24 cellular contexts compared by ENCODE assay signal in genomic region chr10:132899751-132900065, GRCh38. TPM values are rescaled to one million over a fixed set of nuclear protein-coding genes. Genes with fewer than 3 reads are reported as not detected.
DNase-seq lines count a peak whose midpoint lies in the region; ATAC-seq and TF ChIP-seq lines count a peak whose summit lies in the region.
"Had no signal": no experiment of that assay in that cellular context is flagged by ENCODE, and none has a peak within 500 bp of the region (broad histone marks: within the 10 kb centered on the region; RNA-seq: fewer than 3 reads in every experiment).

No MANE protein-coding gene starts in this region.

- H3K27ac ChIP-seq in WERI-Rb-1 (no peak overlapping the region), lower lobe of right lung (no peak overlapping the region), tibial artery (no peak overlapping the region)
- H3K27ac ChIP-seq: BLaER1, GM23248 had no signal

- no peak overlapping the region for H3K27ac Mint-ChIP-seq in activated naive CD8-positive, alpha-beta T cell treated with anti-CD3 and anti-CD28 coated beads, Interleukin-2, amount 10 ng/mL, durations not matched to agents 7 days and 5 days
- no peak overlapping the region for H3K27ac Mint-ChIP-seq in activated naive CD8-positive, alpha-beta T cell treated with anti-CD3 and anti-CD28 coated beads, Interleukin-2, amount 50 U/mL, for 24 hours
- no peak overlapping the region for H3K27ac Mint-ChIP-seq in activated T-helper 17 cell treated with anti-CD3 and anti-CD28 coated beads, Interleukin-2, amount 50 U/mL, for 72 hours
- H3K27ac Mint-ChIP-seq: CD4-positive, alpha-beta T cell; H9 had no signal

- no peak overlapping the region for H3K4me3 ChIP-seq in WERI-Rb-1 (ENCODE audit: low read depth, low read length)
- H3K4me3 ChIP-seq in lower lobe of right lung, result no peak overlapping the region
- H3K4me3 ChIP-seq in tibial artery, result no peak overlapping the region
- H3K4me3 ChIP-seq: BLaER1, GM23248 had no signal

- H3K36me3 ChIP-seq in WERI-Rb-1 (no peaks in the 10 kb centered on the region), lower lobe of right lung (no peaks in the 10 kb centered on the region), tibial artery (no peaks in the 10 kb centered on the region)
- H3K36me3 ChIP-seq: BLaER1 had no signal

- H3K36me3 Mint-ChIP-seq in activated naive CD8-positive, alpha-beta T cell treated with anti-CD3 and anti-CD28 coated beads, Interleukin-2, amount 10 ng/mL, durations not matched to agents 7 days and 5 days, result no peaks in the 10 kb centered on the region
- H3K36me3 Mint-ChIP-seq in activated naive CD8-positive, alpha-beta T cell treated with anti-CD3 and anti-CD28 coated beads, Interleukin-2, amount 50 U/mL, for 24 hours (ENCODE audit: low read depth), result no peaks in the 10 kb centered on the region
- H3K36me3 Mint-ChIP-seq in activated T-helper 17 cell treated with anti-CD3 and anti-CD28 coated beads, Interleukin-2, amount 50 U/mL, for 72 hours (ENCODE audit: low read depth), result no peaks in the 10 kb centered on the region

- POLR2A ChIA-PET in activated naive CD8-positive, alpha-beta T cell treated with anti-CD3 and anti-CD28 coated beads, Interleukin-2, amount 10 ng/mL, durations not matched to agents 7 days and 5 days (lab: Charles Lee), result no interaction called here

- no peak overlapping the region for H3K4me3 Mint-ChIP-seq in activated naive CD8-positive, alpha-beta T cell treated with anti-CD3 and anti-CD28 coated beads, Interleukin-2, amount 10 ng/mL, durations not matched to agents 7 days and 5 days
- H3K4me3 Mint-ChIP-seq in activated naive CD8-positive, alpha-beta T cell treated with anti-CD3 and anti-CD28 coated beads, Interleukin-2, amount 50 U/mL, for 24 hours, result no peak overlapping the region
- no peak overlapping the region for H3K4me3 Mint-ChIP-seq in activated T-helper 17 cell treated with anti-CD3 and anti-CD28 coated beads, Interleukin-2, amount 50 U/mL, for 72 hours
- H3K4me3 Mint-ChIP-seq: CD4-positive, alpha-beta T cell; H9 had no signal

- intact Hi-C loops in lower lobe of right lung (cut with DNase I), result no loop called here
- intact Hi-C loops in tibial artery (cut with DNase I; ENCODE audit: low total_unique reads), result no loop called here

- H3K4me1 Mint-ChIP-seq in activated naive CD8-positive, alpha-beta T cell treated with anti-CD3 and anti-CD28 coated beads, Interleukin-2, amount 10 ng/mL, durations not matched to agents 7 days and 5 days, result peaks cover 4% of the 10 kb centered on the region
- H3K4me1 Mint-ChIP-seq in activated naive CD8-positive, alpha-beta T cell treated with anti-CD3 and anti-CD28 coated beads, Interleukin-2, amount 50 U/mL, for 24 hours, result peaks cover 7% of the 10 kb centered on the region
- peaks cover 4% of the 10 kb centered on the region for H3K4me1 Mint-ChIP-seq in activated T-helper 17 cell treated with anti-CD3 and anti-CD28 coated beads, Interleukin-2, amount 50 U/mL, for 72 hours

- peaks cover 13% of the 10 kb centered on the region for H3K27me3 Mint-ChIP-seq in activated naive CD8-positive, alpha-beta T cell treated with anti-CD3 and anti-CD28 coated beads, Interleukin-2, amount 10 ng/mL, durations not matched to agents 7 days and 5 days
- peaks cover 29% of the 10 kb centered on the region for H3K27me3 Mint-ChIP-seq in activated naive CD8-positive, alpha-beta T cell treated with anti-CD3 and anti-CD28 coated beads, Interleukin-2, amount 50 U/mL, for 24 hours
- H3K27me3 Mint-ChIP-seq in activated T-helper 17 cell treated with anti-CD3 and anti-CD28 coated beads, Interleukin-2, amount 50 U/mL, for 72 hours, result peaks cover 16% of the 10 kb centered on the region

- TF ChIP-seq CTCF in WERI-Rb-1 (IDR thresholded peaks at IDR 0.05; ENCODE audit: low read depth, low read length), result no peak
- TF ChIP-seq CTCF in lower lobe of right lung (IDR thresholded peaks at IDR 0.05), result no peak
- no peak for TF ChIP-seq CTCF in tibial artery (IDR thresholded peaks at IDR 0.05)

- H3K9me3 Mint-ChIP-seq in activated naive CD8-positive, alpha-beta T cell treated with anti-CD3 and anti-CD28 coated beads, Interleukin-2, amount 10 ng/mL, durations not matched to agents 7 days and 5 days, result no peaks in the 10 kb centered on the region
- no peaks in the 10 kb centered on the region for H3K9me3 Mint-ChIP-seq in activated naive CD8-positive, alpha-beta T cell treated with anti-CD3 and anti-CD28 coated beads, Interleukin-2, amount 50 U/mL, for 24 hours
- no peaks in the 10 kb centered on the region for H3K9me3 Mint-ChIP-seq in activated T-helper 17 cell treated with anti-CD3 and anti-CD28 coated beads, Interleukin-2, amount 50 U/mL, for 72 hours
- H3K9me3 Mint-ChIP-seq: CD4-positive, alpha-beta T cell had no signal

- H3K9me3 ChIP-seq in WERI-Rb-1 (ENCODE audit: severe bottlenecking) (peaks cover 8% of the 10 kb centered on the region), lower lobe of right lung (no peaks in the 10 kb centered on the region), tibial artery (peaks cover 0 to 1% (median 1%) of the 10 kb centered on the region in 3 donors)

- H3K27me3 ChIP-seq in WERI-Rb-1 (ENCODE audit: insufficient read depth, low read depth, severe bottlenecking) (no peaks in the 10 kb centered on the region), lower lobe of right lung (ENCODE audit: low read depth) (no peaks in the 10 kb centered on the region), tibial artery (peaks cover 0 to 9% of the 10 kb centered on the region in 2 donors)

- ATAC-seq in activated naive CD8-positive, alpha-beta T cell treated with anti-CD3 and anti-CD28 coated beads, Interleukin-2, amount 10 ng/mL, durations not matched to agents 7 days and 5 days (ENCODE audit: low read depth), result no peak
- no peak for ATAC-seq in activated naive CD8-positive, alpha-beta T cell treated with anti-CD3 and anti-CD28 coated beads, Interleukin-2, amount 50 U/mL, for 24 hours
- no peak for ATAC-seq in lower lobe of right lung
- ATAC-seq in activated T-helper 17 cell treated with anti-CD3 and anti-CD28 coated beads, Interleukin-2, amount 50 U/mL, for 72 hours (replicated peaks), result no peak
- ATAC-seq: PC-3 had no signal

- H3K4me1 ChIP-seq in lower lobe of right lung, result no peaks in the 10 kb centered on the region
- no peaks in the 10 kb centered on the region for H3K4me1 ChIP-seq in tibial artery

- DNase-seq in activated naive CD8-positive, alpha-beta T cell treated with anti-CD3 and anti-CD28 coated beads, Interleukin-2, amount 10 ng/mL, durations not matched to agents 7 days and 5 days, result peak; percentile 15
- no peak for DNase-seq in activated naive CD8-positive, alpha-beta T cell treated with anti-CD3 and anti-CD28 coated beads, Interleukin-2, amount 50 U/mL, for 24 hours
- peak; percentile 3 for DNase-seq in WERI-Rb-1
- DNase-seq in lower lobe of right lung, result peak; percentile 15
- peak; percentile 12 to 48 for DNase-seq in tibial artery
- DNase-seq in RKO (ENCODE audit: low spot score), result no peak
- DNase-seq: DMS53; GM23248; H9; IMR-90; KG1; MM.1S; NCI-H2029; NCI-H446 treated with DMSO at 0.1 percent for 48 hours; NCI-H526; NCI-H82; NK-92 treated with Interleukin-12 subunit alpha and Interleukin-12 subunit beta, amount 100 ng/mL, for 24 hours; PC-3; SHP77 had no signal

RNA-seq across cellular contexts. Expression of gene CFAP46, which starts 42.7 kb away (rescaled TPM):
- total RNA-seq in activated naive CD8-positive, alpha-beta T cell treated with anti-CD3 and anti-CD28 coated beads, Interleukin-2, amount 10 ng/mL, durations not matched to agents 7 days and 5 days, result not detected
- 9.0 TPM for total RNA-seq in lower lobe of right lung
- not detected for total RNA-seq in activated T-helper 17 cell treated with anti-CD3 and anti-CD28 coated beads, Interleukin-2, amount 50 U/mL, for 72 hours
- total RNA-seq: CD4-positive, alpha-beta T cell; RPMI7951; SK-MEL-5 had no signal

Comparison
In these comparisons a context has a peak if more than half of its experiments do, and no peak if none do; other contexts are left out.
1. DNase-seq: peak in activated naive CD8-positive, alpha-beta T cell treated with anti-CD3 and anti-CD28 coated beads, Interleukin-2, amount 10 ng/mL, durations not matched to agents 7 days and 5 days (single experiment), WERI-Rb-1 (single experiment), lower lobe of right lung (single experiment) and tibial artery (2 of 2); none in activated naive CD8-positive, alpha-beta T cell treated with anti-CD3 and anti-CD28 coated beads, Interleukin-2, amount 50 U/mL, for 24 hours (single experiment) and RKO (single experiment).
2. RNA of gene CFAP46, which starts 42.7 kb away (total RNA-seq): 9.0 TPM in lower lobe of right lung (single experiment); not detected in activated naive CD8-positive, alpha-beta T cell treated with anti-CD3 and anti-CD28 coated beads, Interleukin-2, amount 10 ng/mL, durations not matched to agents 7 days and 5 days and not detected in activated T-helper 17 cell treated with anti-CD3 and anti-CD28 coated beads, Interleukin-2, amount 50 U/mL, for 72 hours; every median in the first group is over 10 times any median in the second.